29 cellular contexts compared by ENCODE assay signal in genomic region chr3:31973837-31974236, GRCh38. TPM values are rescaled to one million over a fixed set of nuclear protein-coding genes. Genes with fewer than 3 reads are reported as not detected.
"Had no signal": no experiment of that assay in that cellular context is flagged by ENCODE, and none has a peak within 500 bp of the region (broad histone marks: within the 10 kb centered on the region; RNA-seq: fewer than 3 reads in every experiment).

No MANE protein-coding gene starts in this region.

- H3K9me3 Mint-ChIP-seq: activated CD4-positive, alpha-beta memory T cell treated with anti-CD3 and anti-CD28 coated beads for 36 hours; activated naive CD4-positive, alpha-beta T cell treated with anti-CD3 and anti-CD28 coated beads, Interleukin-2, amount 10 ng/mL, durations not matched to agents 7 days and 5 days; activated T-helper 1 cell treated with anti-CD3 and anti-CD28 coated beads, Interleukin-12 subunit alpha, Interleukin-12 subunit beta, Interleukin-2, Interleukin-4 antibody, amounts not matched to agents 30 ng/mL and 10 ng/mL and 1 ng/mL, durations not matched to agents 14 hours and 24 hours and 36 hours; central memory CD8-positive, alpha-beta T cell; natural killer cell; neural progenitor cell; stimulated activated naive CD8-positive, alpha-beta T cell treated with anti-CD3 and anti-CD28 coated beads, Interleukin-15, Interleukin-2, amounts not matched to agents 100 ng/mL and 50 ng/mL, for 24 hours; T-helper 1 cell treated with Interleukin-12 subunit alpha and Interleukin-12 subunit beta and Interleukin-4 antibody, amounts not matched to agents 30 μg/mL and 1 μg/mL, for 36 hours had no signal

- H3K4me3 Mint-ChIP-seq: activated CD4-positive, alpha-beta memory T cell treated with anti-CD3 and anti-CD28 coated beads for 36 hours; activated CD4-positive, alpha-beta T cell treated with anti-CD3 and anti-CD28 coated beads, Interleukin-2, amount 10 ng/mL, durations not matched to agents 24 days and 14 days; activated naive CD4-positive, alpha-beta T cell treated with anti-CD3 and anti-CD28 coated beads, Interleukin-2, amount 10 ng/mL, durations not matched to agents 7 days and 5 days; activated T-helper 1 cell treated with anti-CD3 and anti-CD28 coated beads, Interleukin-12 subunit alpha, Interleukin-12 subunit beta, Interleukin-2, Interleukin-4 antibody, amounts not matched to agents 30 ng/mL and 10 ng/mL and 1 ng/mL, durations not matched to agents 14 hours and 24 hours and 36 hours; central memory CD8-positive, alpha-beta T cell; natural killer cell; neural progenitor cell; stimulated activated naive CD8-positive, alpha-beta T cell treated with anti-CD3 and anti-CD28 coated beads, Interleukin-15, Interleukin-2, amounts not matched to agents 100 ng/mL and 50 ng/mL, for 24 hours; T-helper 1 cell treated with Interleukin-12 subunit alpha and Interleukin-12 subunit beta and Interleukin-4 antibody, amounts not matched to agents 30 μg/mL and 1 μg/mL, for 36 hours had no signal

- DNase-seq: activated CD4-positive, alpha-beta memory T cell treated with anti-CD3 and anti-CD28 coated beads for 36 hours; activated CD4-positive, alpha-beta T cell treated with anti-CD3 and anti-CD28 coated beads, Interleukin-2, amount 10 ng/mL, durations not matched to agents 24 days and 14 days; activated CD4-positive, CD25-positive, alpha-beta regulatory T cell treated with anti-CD3 and anti-CD28 coated beads, Interleukin-2, amount 50 U/mL, for 72 hours; activated CD8-positive, alpha-beta memory T cell treated with anti-CD3 and anti-CD28 coated beads, Interleukin-2, amount 50 U/mL, for 4 hours; activated gamma-delta T cell; activated naive CD4-positive, alpha-beta T cell treated with anti-CD3 and anti-CD28 coated beads, Interleukin-2, amount 10 ng/mL, durations not matched to agents 7 days and 5 days; activated T-cell treated with anti-CD3 and anti-CD28 coated beads, Interleukin-2, amount 50 U/mL, for 1 hour; amygdala; dermis blood vessel endothelial cell; effector CD8-positive, alpha-beta T cell; gastrocnemius medialis; glutamatergic neuron; left colon; natural killer cell; occipital lobe; psoas muscle; stimulated activated CD4-positive, alpha-beta T cell treated with anti-CD3 and anti-CD28 coated beads, Interleukin-2, amount 100 ng/mL, for 48 hours; SW 1271; T-helper 9 cell; thyroid gland; upper lobe of right lung; WERI-Rb-1 had no signal

- H3K27ac ChIP-seq: epithelial cell of prostate, gastrocnemius medialis, neural progenitor cell, parathyroid adenoma, psoas muscle, thyroid gland, upper lobe of right lung, WERI-Rb-1 had no signal

- ATAC-seq: gastrocnemius medialis, left colon, natural killer cell, psoas muscle, upper lobe of right lung had no signal

- H3K27me3 ChIP-seq: thyroid gland, upper lobe of right lung had no signal

- H3K9ac ChIP-seq: neural progenitor cell, parathyroid adenoma had no signal

- H3K4me1 Mint-ChIP-seq: central memory CD8-positive, alpha-beta T cell; natural killer cell had no signal

- H3K4me3 ChIP-seq: gastrocnemius medialis, neural progenitor cell, psoas muscle, thyroid gland, upper lobe of right lung had no signal

- H3K4me2 ChIP-seq: neural progenitor cell had no signal

- H3K9me3 ChIP-seq: gastrocnemius medialis, psoas muscle, thyroid gland, upper lobe of right lung had no signal

- H2AFZ ChIP-seq: parathyroid adenoma had no signal

- H3K36me3 Mint-ChIP-seq: activated CD4-positive, alpha-beta memory T cell treated with anti-CD3 and anti-CD28 coated beads for 36 hours; activated naive CD4-positive, alpha-beta T cell treated with anti-CD3 and anti-CD28 coated beads, Interleukin-2, amount 10 ng/mL, durations not matched to agents 7 days and 5 days; natural killer cell; neural progenitor cell had no signal

- H3K4me1 ChIP-seq: gastrocnemius medialis, parathyroid adenoma, psoas muscle had no signal

- H3K36me3 ChIP-seq: gastrocnemius medialis, neural progenitor cell, thyroid gland, upper lobe of right lung, WERI-Rb-1 had no signal

- H3K27ac Mint-ChIP-seq: activated CD4-positive, alpha-beta memory T cell treated with anti-CD3 and anti-CD28 coated beads for 36 hours; activated CD4-positive, alpha-beta T cell treated with anti-CD3 and anti-CD28 coated beads, Interleukin-2, amount 10 ng/mL, durations not matched to agents 24 days and 14 days; activated naive CD4-positive, alpha-beta T cell treated with anti-CD3 and anti-CD28 coated beads, Interleukin-2, amount 10 ng/mL, durations not matched to agents 7 days and 5 days; activated T-helper 1 cell treated with anti-CD3 and anti-CD28 coated beads, Interleukin-12 subunit alpha, Interleukin-12 subunit beta, Interleukin-2, Interleukin-4 antibody, amounts not matched to agents 30 ng/mL and 10 ng/mL and 1 ng/mL, durations not matched to agents 14 hours and 24 hours and 36 hours; natural killer cell; neural progenitor cell; stimulated activated naive CD8-positive, alpha-beta T cell treated with anti-CD3 and anti-CD28 coated beads, Interleukin-15, Interleukin-2, amounts not matched to agents 100 ng/mL and 50 ng/mL, for 24 hours; T-helper 1 cell treated with Interleukin-12 subunit alpha and Interleukin-12 subunit beta and Interleukin-4 antibody, amounts not matched to agents 30 μg/mL and 1 μg/mL, for 36 hours had no signal

RNA-seq across cellular contexts. Expression of gene ZNF860, which starts 7.7 kb away (rescaled TPM):
- total RNA-seq: psoas muscle had no signal
